Comparison of ENCODE assay signal across 9 cellular contexts in genomic region chr1:149997585-149998262, GRCh38. TPM values are rescaled to one million over a fixed set of nuclear protein-coding genes. Genes with fewer than 3 reads are reported as not detected.
DNase-seq lines count a peak whose midpoint lies in the region; ATAC-seq, FAIRE-seq and TF ChIP-seq lines count a peak whose summit lies in the region.
"Had no signal": no experiment of that assay in that cellular context is flagged by ENCODE, and none has a peak within 500 bp of the region (broad histone marks: within the 10 kb centered on the region; RNA-seq: fewer than 3 reads in every experiment).

No MANE protein-coding gene starts in this region.

- WGBS in right lobe of liver (ENCODE audit: insufficient coverage, low coverage, low lambda C conversion rate, missing lambda C conversion rate): 59% methylated on average over 6 of the region's 6 CpGs
- 97% methylated on average over 6 of the region's 6 CpGs for WGBS in HepG2 (ENCODE audit: low lambda C conversion rate)
- 84 to 90% methylated on average over 6 of the region's 6 CpGs for WGBS in thyroid gland, 2 donors
- WGBS in SK-N-SH (ENCODE audit: low lambda C conversion rate): 92% methylated on average over 6 of the region's 6 CpGs

- H3K4me1 ChIP-seq in right lobe of liver (peaks cover 0 to 10% (median 0%) of the 10 kb centered on the region in 4 donors), HepG2 (ENCODE audit: insufficient read depth, low read length) (peaks cover 17% of the 10 kb centered on the region; the same call in 1 of the 2 replicates), thyroid gland (peaks cover 88 to 92% of the 10 kb centered on the region in 2 donors), SK-N-SH (ENCODE audit: control insufficient read depth in 1 of 2, insufficient read depth in 2 of 2, low read depth in 1 of 2, low read length in 1 of 2) (peaks cover 11 to 20% of the 10 kb centered on the region in 2 experiments)

- DNase-seq in right lobe of liver (no peak), HepG2 (ENCODE audit: low spot score) (no peak), thyroid gland (no peak), GM03348 (ENCODE audit: low spot score) (no peak), SK-N-SH (no peak)
- DNase-seq in activated CD4-positive, alpha-beta T cell treated with anti-CD3 and anti-CD28 coated beads for 48 hours: no peak
- DNase-seq: heart left ventricle had no signal

- H3K27me3 ChIP-seq in right lobe of liver: no peaks in the 10 kb centered on the region
- no peaks in the 10 kb centered on the region for H3K27me3 ChIP-seq in HepG2 (ENCODE audit: control insufficient read depth in 1 of 2, insufficient read depth in 2 of 2, low read length in 2 of 2)
- no peaks in the 10 kb centered on the region for H3K27me3 ChIP-seq in thyroid gland
- no peaks in the 10 kb centered on the region for H3K27me3 ChIP-seq in SK-N-SH (ENCODE audit: insufficient read depth)

- TF ChIP-seq CTCF in right lobe of liver (IDR thresholded peaks at IDR 0.05) (no peak), HepG2 (CRISPR knock-in tag; IDR thresholded peaks at IDR 0.05) (no peak), VCaP (conservative IDR thresholded peaks at IDR 0.05) (no peak), thyroid gland (IDR thresholded peaks at IDR 0.05) (no peak), SK-N-SH (IDR thresholded peaks at IDR 0.05) (no peak)

- H3K36me3 ChIP-seq in right lobe of liver (peaks cover 0 to 3% (median 0%) of the 10 kb centered on the region in 4 donors), HepG2 (replicated peaks in 1 of 2; ENCODE audit: control insufficient read depth in 1 of 2, insufficient read depth in 2 of 2, low read length in 2 of 2) (peaks cover 2 to 21% of the 10 kb centered on the region in 2 experiments; a peak in 4 of 5 replicates), thyroid gland (no peaks in the 10 kb centered on the region), SK-N-SH (replicated peaks in 1 of 2; ENCODE audit: control insufficient read depth in 1 of 2, insufficient read depth in 2 of 2, low read length in 1 of 2) (peaks cover 25 to 29% of the 10 kb centered on the region in 2 experiments)

- no peaks in the 10 kb centered on the region for H3K9me2 ChIP-seq in SK-N-SH

- H3K27ac ChIP-seq in right lobe of liver (no peak overlapping the region), HepG2 (ENCODE audit: extremely low read length, insufficient read depth, low read length) (no peak overlapping the region), VCaP (peak overlapping the region; percentile 40), thyroid gland (peak overlapping the region in 2 of 3 donors; percentile 78 to 84), SK-N-SH (ENCODE audit: low read depth in 2 of 2, low read length in 1 of 2) (no peak overlapping the region)
- H3K27ac ChIP-seq: heart left ventricle had no signal

- H3K4me3 ChIP-seq in right lobe of liver (no peak overlapping the region), HepG2 (replicated peaks in 1 of 3; ENCODE audit: insufficient read depth in 1 of 3, low read depth in 2 of 3, low read length in 3 of 3) (no peak overlapping the region), thyroid gland (replicated peaks in 1 of 3) (no peak overlapping the region), SK-N-SH (ENCODE audit: low read depth in 2 of 2, low read length in 1 of 2) (no peak overlapping the region)
- H3K4me3 ChIP-seq: heart left ventricle had no signal

- TF ChIP-seq RAD21 in HepG2 (CRISPR knock-in tag; IDR thresholded peaks at IDR 0.05) (no peak), SK-N-SH (IDR thresholded peaks at IDR 0.05; ENCODE audit: low read length) (no peak)

- POLR2A ChIA-PET in HepG2 (lab: Yijun Ruan, JAX): no interaction called here
- POLR2A ChIA-PET in SK-N-SH (lab: Yijun Ruan, JAX): interaction anchor here (1.0 kb wide), 1 partner anchor 12 kb away, joined by 3 read pairs; the partner anchor contains the start of gene OTUD7B

- CTCF ChIA-PET in HepG2 (lab: Yijun Ruan, JAX; ENCODE audit: low intra/inter-chr PET ratio, low total read pairs) (no interaction called here), SK-N-SH (lab: Yijun Ruan, JAX) (interaction anchor here (0.8 to 2.0 kb wide), 8 partner anchors 12 to 168 kb away, joined by 3 to 9 read pairs (median 4); no protein-coding TSS in a partner anchor)

- TF ChIP-seq EP300 in HepG2 (IDR thresholded peaks at IDR 0.05; ENCODE audit: low read depth in 2 of 2, low read length in 2 of 2) (no peak), HepG2 (CRISPR knock-in tag; IDR thresholded peaks at IDR 0.05; ENCODE audit: borderline replicate concordance) (no peak), SK-N-SH (IDR thresholded peaks at IDR 0.05; ENCODE audit: borderline replicate concordance in 1 of 2, low read depth in 1 of 2, low read length in 1 of 2) (no peak)

- intact Hi-C loops in right lobe of liver (cut with DNase I): no loop called here
- intact Hi-C loops in HepG2 (cut with micrococcal nuclease; ENCODE audit: unreplicated experiment): no loop called here
- intact Hi-C loops in thyroid gland (cut with DNase I): no loop called here

- H3K4me2 ChIP-seq in HepG2 (ENCODE audit: low read depth, low read length): no peak overlapping the region
- no peak overlapping the region for H3K4me2 ChIP-seq in SK-N-SH

- FAIRE-seq in HepG2 (lab: Jason Lieb, UNC): no peak

- H3K9ac ChIP-seq in HepG2 (ENCODE audit: insufficient read depth, low read depth, low read length) (no peak overlapping the region), SK-N-SH (no peak overlapping the region)

- no peak overlapping the region for H2AFZ ChIP-seq in HepG2 (ENCODE audit: low read length)
- no peak overlapping the region for H2AFZ ChIP-seq in SK-N-SH (ENCODE audit: low read depth)

- ATAC-seq in right lobe of liver: peak in 3 of 4 donors; percentile 23 to 53 (median 41)
- no peak for ATAC-seq in HepG2
- peak; percentile 77 for ATAC-seq in HG03095 (IDR thresholded peaks at IDR 0.05; ENCODE audit: unreplicated experiment)

- H3F3A ChIP-seq in SK-N-SH (replicated peaks; ENCODE audit: insufficient read depth): peaks cover 30% of the 10 kb centered on the region

- no peaks in the 10 kb centered on the region for H3K9me3 ChIP-seq in right lobe of liver
- no peaks in the 10 kb centered on the region for H3K9me3 ChIP-seq in HepG2 (ENCODE audit: low read length)
- no peaks in the 10 kb centered on the region for H3K9me3 ChIP-seq in thyroid gland
- H3K9me3 ChIP-seq in SK-N-SH: no peaks in the 10 kb centered on the region
- H3K9me3 ChIP-seq: heart left ventricle had no signal

- BruUV-seq in HepG2 (replicated peaks; lab: Mats Ljungman, UMichigan): no TSS peak

- TF ChIP-seq POLR2A in right lobe of liver (IDR thresholded peaks at IDR 0.05) (no peak), HepG2 (IDR thresholded peaks at IDR 0.05; ENCODE audit: insufficient read depth in 1 of 2, low read depth in 2 of 2, low read length in 2 of 2) (no peak), thyroid gland (IDR thresholded peaks at IDR 0.05) (no peak)

- peaks cover 5% of the 10 kb centered on the region; the same call in 1 of the 2 replicates for H4K20me1 ChIP-seq in HepG2 (ENCODE audit: insufficient read depth, low read length)
- H4K20me1 ChIP-seq in SK-N-SH (ENCODE audit: insufficient read depth): peaks cover 57% of the 10 kb centered on the region

- H3K79me2 ChIP-seq in HepG2 (ENCODE audit: insufficient read depth, low read length) (peaks cover 16% of the 10 kb centered on the region), SK-N-SH (ENCODE audit: insufficient read depth) (peaks cover 97% of the 10 kb centered on the region)

- in situ Hi-C loops in HepG2 (cut with HindIII; ENCODE audit: extremely low pct_ligation_motif_present, low pct_unique_long_range_greater_than_20kb): no loop called here

TF ChIP-seq in SK-N-SH, 30 proteins besides CTCF, POLR2A, EP300 and RAD21 (continues in another document):
- TF ChIP-seq USF1 (IDR thresholded peaks at IDR 0.05; ENCODE audit: borderline replicate concordance, low read depth): no peak

RNA-seq across cellular contexts. Expression of gene OTUD7B, which starts 12.8 kb away (rescaled TPM):
- total RNA-seq in right lobe of liver (10 to 100 TPM in 5 of 6 experiments, 1 to 10 TPM in 1; 9.1 to 22.3 (median 16.8) TPM), HepG2 (2016; rRNA removed; fragmentation: Illumina TruSeq; extraction: Trizol) (11.2 and 13.2 TPM in 2 replicates), thyroid gland (10 to 100 TPM; 15.9 to 39.2 (median 23.2) TPM)
- total RNA-seq in HepG2 (2016; cell fraction: cytosol; rRNA removed; fragmentation: Illumina TruSeq; extraction: Trizol; ENCODE audit: low read depth): 0.71 and 1.0 TPM in 2 replicates
- total RNA-seq in HepG2 (2016; cell fraction: insoluble cytoplasmic fraction; rRNA removed; fragmentation: Illumina TruSeq; extraction: Trizol): 11.4 and 11.7 TPM in 2 replicates
- 3.2 and 4.0 TPM in 2 replicates for total RNA-seq in HepG2 (2016; cell fraction: membrane; rRNA removed; fragmentation: Illumina TruSeq; extraction: Trizol)
- 6.9 and 9.0 TPM in 2 replicates for total RNA-seq in HepG2 (2016; cell fraction: nucleus; rRNA removed; fragmentation: Illumina TruSeq; extraction: Trizol)
- polyA plus RNA-seq in HepG2 (2011; rRNA removed) (5.1 and 6.9 TPM in 2 replicates), SK-N-SH (2012; rRNA removed) (4.2 and 5.8 TPM in 2 replicates)
- 3.7 and 5.3 TPM in 2 replicates for polyA plus RNA-seq in HepG2 (2011; cell fraction: cytosol; rRNA removed)
- 5.4 and 7.1 TPM in 2 replicates for polyA plus RNA-seq in HepG2 (2011; cell fraction: nucleus; rRNA removed)
- 6.4 and 7.6 TPM in 2 replicates for polyA plus RNA-seq in HepG2 (2012)
- polyA plus RNA-seq in HepG2 (2016; cell fraction: cytosol; fragmentation: Illumina TruSeq; extraction: Trizol; ENCODE audit: low read depth): 0.26 and 0.34 TPM in 2 replicates
- polyA plus RNA-seq in HepG2 (2016; cell fraction: insoluble cytoplasmic fraction; fragmentation: Illumina TruSeq; extraction: Trizol; ENCODE audit: low read depth): 5.6 and 6.2 TPM in 2 replicates
- polyA plus RNA-seq in HepG2 (2016; cell fraction: membrane; fragmentation: Illumina TruSeq; extraction: Trizol; ENCODE audit: low read depth): 0.89 and 0.92 TPM in 2 replicates
- polyA plus RNA-seq in HepG2 (2016; cell fraction: nucleus; fragmentation: Illumina TruSeq; extraction: Trizol; ENCODE audit: insufficient read depth, low read depth): 7.0 TPM in 2 replicates
- 15.0 and 39.2 TPM in 2 replicates for polyA minus RNA-seq in HepG2 (2011; rRNA and poly(A)+ RNA removed; ENCODE audit: low replicate concordance)
- polyA minus RNA-seq in HepG2 (2011; cell fraction: cytosol; rRNA and poly(A)+ RNA removed): 5.4 and 8.4 TPM in 2 replicates
- 9.9 and 17.0 TPM in 2 replicates for polyA minus RNA-seq in HepG2 (2011; cell fraction: nucleus; rRNA and poly(A)+ RNA removed)
- 3.4 and 3.8 TPM in 2 replicates for polyA plus RNA-seq in SK-N-SH (2012; cell fraction: cytosol; rRNA removed)
- polyA plus RNA-seq in SK-N-SH (2012; cell fraction: nucleus; rRNA removed): 5.3 and 6.1 TPM in 2 replicates

Comparison
In these comparisons a context has a peak if more than half of its experiments do, and no peak if none do; other contexts are left out.
1. H3K27ac ChIP-seq: peak in VCaP (single experiment) and thyroid gland (2 of 3); none in right lobe of liver (0 of 3), HepG2 (single experiment) and SK-N-SH (0 of 2).